Comparison of ENCODE assay signal across 21 cellular contexts in genomic region chr9:136422876-136423275, GRCh38. TPM values are rescaled to one million over a fixed set of nuclear protein-coding genes. Genes with fewer than 3 reads are reported as not detected.
DNase-seq lines count a peak whose midpoint lies in the region; ATAC-seq, FAIRE-seq and TF ChIP-seq lines count a peak whose summit lies in the region.
"Had no signal": no experiment of that assay in that cellular context is flagged by ENCODE, and none has a peak within 500 bp of the region (broad histone marks: within the 10 kb centered on the region; RNA-seq: fewer than 3 reads in every experiment).

No MANE protein-coding gene starts in this region.

- no peak for FAIRE-seq in HepG2 (lab: Jason Lieb, UNC)
- FAIRE-seq: GM12878, GM19239, H54, HTR-8/SVneo had no signal

- WGBS in HepG2 (ENCODE audit: low lambda C conversion rate), result 98% methylated on average over 26 of the region's 26 CpGs
- 96% methylated on average over 5 of the region's 26 CpGs for WGBS in right lobe of liver (ENCODE audit: insufficient coverage, low coverage, low lambda C conversion rate, missing lambda C conversion rate)
- WGBS in neuronal stem cell (ENCODE audit: extremely low coverage in 2 of 2, insufficient read length in 2 of 2, insufficient replicate concordance in 1 of 2), 2 donors, result no CpG with 5 or more reads among the region's 26 CpGs

- H3K9me3 ChIP-seq in HepG2 (ENCODE audit: low read length) (no peaks in the 10 kb centered on the region), right lobe of liver (no peaks in the 10 kb centered on the region), RWPE2 (ENCODE audit: severe bottlenecking) (no peaks in the 10 kb centered on the region), neuronal stem cell (replicated peaks in 1 of 2; ENCODE audit: control insufficient read depth in 2 of 2, insufficient read depth in 1 of 2, low read depth in 1 of 2, low read length in 2 of 2) (no peaks in the 10 kb centered on the region)
- H3K9me3 ChIP-seq: BLaER1 treated with 17β-estradiol and CSF1 and Interleukin-3, amounts not matched to agents 10 nM and 100 nM had no signal

- no peaks in the 10 kb centered on the region for H3K79me2 ChIP-seq in HepG2 (ENCODE audit: insufficient read depth, low read length)

- H2BK5ac ChIP-seq in neuronal stem cell (ENCODE audit: low read length), result no peak overlapping the region

- no peak overlapping the region for H4K91ac ChIP-seq in neuronal stem cell (ENCODE audit: low read depth, low read length, poor library complexity)

- no peak for DNase-seq in HepG2 (ENCODE audit: low spot score)
- DNase-seq in right lobe of liver, result no peak
- peak; percentile 49 for DNase-seq in RWPE2 (ENCODE audit: low spot score)
- no peak for DNase-seq in neuronal stem cell (ENCODE audit: low spot score)
- DNase-seq: CD4-positive, CD25-positive, alpha-beta regulatory T cell; CD8-positive, alpha-beta memory T cell; COR-L47; DMS 273 treated with DMSO at 0.1 percent for 48 hours; DMS53; DND-41; EL; HCEC 1CT; KG1 had no signal

- H3K36me3 ChIP-seq in HepG2 (replicated peaks in 1 of 2; ENCODE audit: control insufficient read depth in 1 of 2, insufficient read depth in 2 of 2, low read length in 2 of 2) (peaks cover 27 to 53% of the 10 kb centered on the region in 2 experiments; a peak in 4 of 5 replicates), right lobe of liver (peaks cover 0 to 67% (median 33%) of the 10 kb centered on the region in 4 donors), RWPE2 (ENCODE audit: low read depth) (peaks cover 63% of the 10 kb centered on the region), neuronal stem cell (replicated peaks in 1 of 2; ENCODE audit: control insufficient read depth in 2 of 2, insufficient read depth in 2 of 2, low read length in 2 of 2) (peaks cover 48 to 76% of the 10 kb centered on the region in 2 donors)

- H3K27ac ChIP-seq in HepG2 (ENCODE audit: extremely low read length, insufficient read depth, low read length) (no peak overlapping the region), right lobe of liver (no peak overlapping the region), RWPE2 (ENCODE audit: poor library complexity, severe bottlenecking) (no peak overlapping the region), neuronal stem cell (replicated peaks; ENCODE audit: low read length) (no peak overlapping the region)

- H3K9ac ChIP-seq in HepG2 (ENCODE audit: insufficient read depth, low read depth, low read length) (no peak overlapping the region), neuronal stem cell (ENCODE audit: low read depth, low read length, poor library complexity) (peak overlapping the region; percentile 74)

- no peak overlapping the region for H2BK12ac ChIP-seq in neuronal stem cell (ENCODE audit: low read length)

- intact Hi-C loops in HepG2 (cut with micrococcal nuclease; ENCODE audit: unreplicated experiment), result no loop called here
- intact Hi-C loops in right lobe of liver (cut with DNase I), result no loop called here

- CTCF ChIA-PET in HepG2 (lab: Yijun Ruan, JAX; ENCODE audit: low intra/inter-chr PET ratio, low total read pairs), result no interaction called here

- no peak overlapping the region for H4K8ac ChIP-seq in neuronal stem cell (ENCODE audit: low read depth, low read length)

- no peak overlapping the region for H2BK15ac ChIP-seq in neuronal stem cell (ENCODE audit: low read length)

- no peak for TF ChIP-seq POLR2A in HepG2 (IDR thresholded peaks at IDR 0.05; ENCODE audit: insufficient read depth in 1 of 2, low read depth in 2 of 2, low read length in 2 of 2)
- no peak for TF ChIP-seq POLR2A in right lobe of liver (IDR thresholded peaks at IDR 0.05)

- H3K18ac ChIP-seq in neuronal stem cell (ENCODE audit: low read length), result no peak overlapping the region

- no peak overlapping the region for H3K14ac ChIP-seq in neuronal stem cell (ENCODE audit: low read length)

- TF ChIP-seq EP300 in HepG2 (IDR thresholded peaks at IDR 0.05; ENCODE audit: low read depth in 2 of 2, low read length in 2 of 2) (no peak), HepG2 (CRISPR knock-in tag; IDR thresholded peaks at IDR 0.05; ENCODE audit: borderline replicate concordance) (no peak)

- H4K20me1 ChIP-seq in HepG2 (ENCODE audit: insufficient read depth, low read length), result no peaks in the 10 kb centered on the region

- no peak overlapping the region for H2AK5ac ChIP-seq in neuronal stem cell (ENCODE audit: low read depth, low read length)

- H3K23ac ChIP-seq in neuronal stem cell (ENCODE audit: low read depth, low read length, poor library complexity), result peak overlapping the region; percentile 57

- no peak overlapping the region for H3K4me3 ChIP-seq in HepG2 (replicated peaks in 1 of 3; ENCODE audit: insufficient read depth in 1 of 3, low read depth in 2 of 3, low read length in 3 of 3)
- H3K4me3 ChIP-seq in right lobe of liver, result no peak overlapping the region
- no peak overlapping the region for H3K4me3 ChIP-seq in RWPE2 (ENCODE audit: severe bottlenecking)
- no peak overlapping the region for H3K4me3 ChIP-seq in neuronal stem cell (ENCODE audit: low read length in 2 of 2)
- H3K4me3 ChIP-seq: BLaER1 treated with 17β-estradiol and CSF1 and Interleukin-3, amounts not matched to agents 10 nM and 100 nM; GM12878; GM23338 had no signal

- H2AFZ ChIP-seq in HepG2 (ENCODE audit: low read length), result no peak overlapping the region
- H2AFZ ChIP-seq in neuronal stem cell (ENCODE audit: low read length), result no peak overlapping the region
- H2AFZ ChIP-seq: GM23338 had no signal

- H3K4me2 ChIP-seq in HepG2 (ENCODE audit: low read depth, low read length), result no peak overlapping the region
- no peak overlapping the region for H3K4me2 ChIP-seq in neuronal stem cell (ENCODE audit: insufficient read depth, low read length, poor library complexity, severe bottlenecking)
- H3K4me2 ChIP-seq: GM23338 had no signal

- no peak for TF ChIP-seq CTCF in HepG2 (CRISPR knock-in tag; IDR thresholded peaks at IDR 0.05)
- no peak for TF ChIP-seq CTCF in right lobe of liver (IDR thresholded peaks at IDR 0.05)
- no peak for TF ChIP-seq CTCF in RWPE2 (IDR thresholded peaks at IDR 0.05; ENCODE audit: poor library complexity, severe bottlenecking)

- POLR2A ChIA-PET in HepG2 (lab: Yijun Ruan, JAX), result no interaction called here

- H2BK120ac ChIP-seq in neuronal stem cell (ENCODE audit: low read depth, low read length), result no peak overlapping the region

- no peak for TF ChIP-seq RAD21 in HepG2 (CRISPR knock-in tag; IDR thresholded peaks at IDR 0.05)

- no peak overlapping the region for H3K4ac ChIP-seq in neuronal stem cell (ENCODE audit: low read length)

- ATAC-seq in HepG2 (no peak), right lobe of liver (no peak), RWPE2 (ENCODE audit: low read depth) (no peak), HG02798 (IDR thresholded peaks at IDR 0.05; ENCODE audit: poor library complexity, unreplicated experiment) (no peak), GM21737 (IDR thresholded peaks at IDR 0.05; ENCODE audit: unreplicated experiment) (no peak)
- ATAC-seq: GM12878, GM23338 had no signal

- BruUV-seq in HepG2 (replicated peaks; lab: Mats Ljungman, UMichigan), result no TSS peak

- H3K27me3 ChIP-seq in HepG2 (ENCODE audit: control insufficient read depth in 1 of 2, insufficient read depth in 2 of 2, low read length in 2 of 2), result no peaks in the 10 kb centered on the region
- H3K27me3 ChIP-seq in right lobe of liver, result no peaks in the 10 kb centered on the region
- no peaks in the 10 kb centered on the region for H3K27me3 ChIP-seq in RWPE2 (ENCODE audit: insufficient read depth, poor library complexity, severe bottlenecking)
- H3K27me3 ChIP-seq in neuronal stem cell (ENCODE audit: control insufficient read depth in 3 of 3, insufficient read depth in 3 of 3, low read depth in 1 of 3, low read length in 3 of 3), result no peaks in the 10 kb centered on the region
- H3K27me3 ChIP-seq: BLaER1 treated with 17β-estradiol and CSF1 and Interleukin-3, amounts not matched to agents 10 nM and 100 nM had no signal

- H3K79me1 ChIP-seq in neuronal stem cell (ENCODE audit: low read depth, low read length), result peaks cover 4% of the 10 kb centered on the region

- in situ Hi-C loops in HepG2 (cut with HindIII; ENCODE audit: extremely low pct_ligation_motif_present, low pct_unique_long_range_greater_than_20kb), result no loop called here

- no peaks in the 10 kb centered on the region for H3K4me1 ChIP-seq in HepG2 (ENCODE audit: insufficient read depth, low read length)
- peaks cover 0 to 1% (median under 1%) of the 10 kb centered on the region in 4 donors for H3K4me1 ChIP-seq in right lobe of liver
- H3K4me1 ChIP-seq in RWPE2 (ENCODE audit: insufficient read depth, poor library complexity, severe bottlenecking), result no peaks in the 10 kb centered on the region
- no peaks in the 10 kb centered on the region for H3K4me1 ChIP-seq in neuronal stem cell (ENCODE audit: control insufficient read depth in 2 of 2, insufficient read depth in 1 of 2, low read depth in 1 of 2, low read length in 2 of 2)

RNA-seq across cellular contexts. Expression of gene PMPCA, which starts 12.4 kb away (rescaled TPM):
- 75.7 and 88.4 TPM in 2 replicates for total RNA-seq in HepG2 (2016; rRNA removed; fragmentation: Illumina TruSeq; extraction: Trizol)
- total RNA-seq in HepG2 (2016; cell fraction: cytosol; rRNA removed; fragmentation: Illumina TruSeq; extraction: Trizol; ENCODE audit: low read depth), result 14.1 and 15.7 TPM in 2 replicates
- total RNA-seq in HepG2 (2016; cell fraction: insoluble cytoplasmic fraction; rRNA removed; fragmentation: Illumina TruSeq; extraction: Trizol), result 70.5 and 92.4 TPM in 2 replicates
- total RNA-seq in HepG2 (2016; cell fraction: membrane; rRNA removed; fragmentation: Illumina TruSeq; extraction: Trizol), result 21.9 and 22.0 TPM in 2 replicates
- total RNA-seq in HepG2 (2016; cell fraction: nucleus; rRNA removed; fragmentation: Illumina TruSeq; extraction: Trizol), result 58.2 and 62.3 TPM in 2 replicates
- polyA plus RNA-seq in HepG2 (2011; rRNA removed), result 70.2 and 80.2 TPM in 2 replicates
- polyA plus RNA-seq in HepG2 (2011; cell fraction: cytosol; rRNA removed), result 44.9 and 55.2 TPM in 2 replicates
- 206 and 222 TPM in 2 replicates for polyA plus RNA-seq in HepG2 (2011; cell fraction: nucleus; rRNA removed)
- 41.5 and 108 TPM in 2 replicates for polyA plus RNA-seq in HepG2 (2012)
- 10.1 and 10.7 TPM in 2 replicates for polyA plus RNA-seq in HepG2 (2016; cell fraction: cytosol; fragmentation: Illumina TruSeq; extraction: Trizol; ENCODE audit: low read depth)
- 86.9 and 90.6 TPM in 2 replicates for polyA plus RNA-seq in HepG2 (2016; cell fraction: insoluble cytoplasmic fraction; fragmentation: Illumina TruSeq; extraction: Trizol; ENCODE audit: low read depth)
- polyA plus RNA-seq in HepG2 (2016; cell fraction: membrane; fragmentation: Illumina TruSeq; extraction: Trizol; ENCODE audit: low read depth), result 13.3 and 15.7 TPM in 2 replicates
- polyA plus RNA-seq in HepG2 (2016; cell fraction: nucleus; fragmentation: Illumina TruSeq; extraction: Trizol; ENCODE audit: insufficient read depth, low read depth), result 114 and 129 TPM in 2 replicates
- polyA minus RNA-seq in HepG2 (2011; rRNA and poly(A)+ RNA removed; ENCODE audit: low replicate concordance), result 57.2 and 74.5 TPM in 2 replicates
- polyA minus RNA-seq in HepG2 (2011; cell fraction: cytosol; rRNA and poly(A)+ RNA removed), result 22.3 and 23.8 TPM in 2 replicates
- polyA minus RNA-seq in HepG2 (2011; cell fraction: nucleus; rRNA and poly(A)+ RNA removed), result 42.0 and 54.2 TPM in 2 replicates
- total RNA-seq in right lobe of liver, result 10 to 100 TPM; 49.6 to 64.9 (median 52.8) TPM
- 37.1 TPM for polyA plus RNA-seq in neuronal stem cell (2013, experiment 1 of 2)
- 37.8 TPM for polyA plus RNA-seq in neuronal stem cell (2013, experiment 2 of 2)

RNA-seq across cellular contexts. Expression of gene ENTR1, which starts 12.5 kb away (rescaled TPM):
- total RNA-seq in HepG2 (2016; rRNA removed; fragmentation: Illumina TruSeq; extraction: Trizol) (56.6 and 76.4 TPM in 2 replicates), right lobe of liver (10 to 100 TPM; 27.9 to 53.5 (median 35.4) TPM)
- total RNA-seq in HepG2 (2016; cell fraction: cytosol; rRNA removed; fragmentation: Illumina TruSeq; extraction: Trizol; ENCODE audit: low read depth), result 47.6 and 52.6 TPM in 2 replicates
- 51.9 and 75.7 TPM in 2 replicates for total RNA-seq in HepG2 (2016; cell fraction: insoluble cytoplasmic fraction; rRNA removed; fragmentation: Illumina TruSeq; extraction: Trizol)
- 90.1 and 92.9 TPM in 2 replicates for total RNA-seq in HepG2 (2016; cell fraction: membrane; rRNA removed; fragmentation: Illumina TruSeq; extraction: Trizol)
- 59.2 and 73.6 TPM in 2 replicates for total RNA-seq in HepG2 (2016; cell fraction: nucleus; rRNA removed; fragmentation: Illumina TruSeq; extraction: Trizol)
- polyA plus RNA-seq in HepG2 (2011; rRNA removed), result 70.1 and 84.2 TPM in 2 replicates
- 35.5 and 40.6 TPM in 2 replicates for polyA plus RNA-seq in HepG2 (2011; cell fraction: cytosol; rRNA removed)
- polyA plus RNA-seq in HepG2 (2011; cell fraction: nucleus; rRNA removed), result 236 and 246 TPM in 2 replicates
- 48.1 and 65.0 TPM in 2 replicates for polyA plus RNA-seq in HepG2 (2012)
- 47.0 and 48.8 TPM in 2 replicates for polyA plus RNA-seq in HepG2 (2016; cell fraction: cytosol; fragmentation: Illumina TruSeq; extraction: Trizol; ENCODE audit: low read depth)
- 57.5 and 58.8 TPM in 2 replicates for polyA plus RNA-seq in HepG2 (2016; cell fraction: insoluble cytoplasmic fraction; fragmentation: Illumina TruSeq; extraction: Trizol; ENCODE audit: low read depth)
- 70.9 TPM in 2 replicates for polyA plus RNA-seq in HepG2 (2016; cell fraction: membrane; fragmentation: Illumina TruSeq; extraction: Trizol; ENCODE audit: low read depth)
- polyA plus RNA-seq in HepG2 (2016; cell fraction: nucleus; fragmentation: Illumina TruSeq; extraction: Trizol; ENCODE audit: insufficient read depth, low read depth), result 178 and 194 TPM in 2 replicates
- 57.8 and 122 TPM in 2 replicates for polyA minus RNA-seq in HepG2 (2011; rRNA and poly(A)+ RNA removed; ENCODE audit: low replicate concordance)
- polyA minus RNA-seq in HepG2 (2011; cell fraction: cytosol; rRNA and poly(A)+ RNA removed), result 17.6 and 22.7 TPM in 2 replicates
- 46.1 and 48.1 TPM in 2 replicates for polyA minus RNA-seq in HepG2 (2011; cell fraction: nucleus; rRNA and poly(A)+ RNA removed)
- 53.7 TPM for polyA plus RNA-seq in neuronal stem cell (2013, experiment 1 of 2)
- polyA plus RNA-seq in neuronal stem cell (2013, experiment 2 of 2), result 51.2 TPM

RNA-seq across cellular contexts. Expression of gene INPP5E, which starts 16.8 kb away (rescaled TPM):
- total RNA-seq in HepG2 (2016; rRNA removed; fragmentation: Illumina TruSeq; extraction: Trizol) (3.0 and 5.5 TPM in 2 replicates), right lobe of liver (1 to 10 TPM; 5.9 to 7.6 (median 6.0) TPM)
- 0.91 and 1.3 TPM in 2 replicates for total RNA-seq in HepG2 (2016; cell fraction: cytosol; rRNA removed; fragmentation: Illumina TruSeq; extraction: Trizol; ENCODE audit: low read depth)
- 2.7 and 5.4 TPM in 2 replicates for total RNA-seq in HepG2 (2016; cell fraction: insoluble cytoplasmic fraction; rRNA removed; fragmentation: Illumina TruSeq; extraction: Trizol)
- 3.3 and 3.4 TPM in 2 replicates for total RNA-seq in HepG2 (2016; cell fraction: membrane; rRNA removed; fragmentation: Illumina TruSeq; extraction: Trizol)
- 5.6 and 6.0 TPM in 2 replicates for total RNA-seq in HepG2 (2016; cell fraction: nucleus; rRNA removed; fragmentation: Illumina TruSeq; extraction: Trizol)
- 5.5 and 7.5 TPM in 2 replicates for polyA plus RNA-seq in HepG2 (2011; rRNA removed)
- 3.2 and 4.1 TPM in 2 replicates for polyA plus RNA-seq in HepG2 (2011; cell fraction: cytosol; rRNA removed)
- 45.5 and 51.1 TPM in 2 replicates for polyA plus RNA-seq in HepG2 (2011; cell fraction: nucleus; rRNA removed)
- polyA plus RNA-seq in HepG2 (2012), result 3.7 and 5.4 TPM in 2 replicates
- 0.89 and 1.0 TPM in 2 replicates for polyA plus RNA-seq in HepG2 (2016; cell fraction: cytosol; fragmentation: Illumina TruSeq; extraction: Trizol; ENCODE audit: low read depth)
- polyA plus RNA-seq in HepG2 (2016; cell fraction: insoluble cytoplasmic fraction; fragmentation: Illumina TruSeq; extraction: Trizol; ENCODE audit: low read depth), result 4.0 and 5.3 TPM in 2 replicates
- 2.6 and 3.1 TPM in 2 replicates for polyA plus RNA-seq in HepG2 (2016; cell fraction: membrane; fragmentation: Illumina TruSeq; extraction: Trizol; ENCODE audit: low read depth)
- 22.1 and 22.8 TPM in 2 replicates for polyA plus RNA-seq in HepG2 (2016; cell fraction: nucleus; fragmentation: Illumina TruSeq; extraction: Trizol; ENCODE audit: insufficient read depth, low read depth)
- 5.4 and 5.9 TPM in 2 replicates for polyA minus RNA-seq in HepG2 (2011; rRNA and poly(A)+ RNA removed; ENCODE audit: low replicate concordance)
- polyA minus RNA-seq in HepG2 (2011; cell fraction: cytosol; rRNA and poly(A)+ RNA removed), result 2.7 and 3.1 TPM in 2 replicates
- 5.8 and 7.5 TPM in 2 replicates for polyA minus RNA-seq in HepG2 (2011; cell fraction: nucleus; rRNA and poly(A)+ RNA removed)
- polyA plus RNA-seq in neuronal stem cell (2013, experiment 1 of 2), result 17.9 TPM
- 17.2 TPM for polyA plus RNA-seq in neuronal stem cell (2013, experiment 2 of 2)

RNA-seq across cellular contexts. Expression of gene SNAPC4, which starts 22.9 kb away (rescaled TPM):
- 4.3 and 6.0 TPM in 2 replicates for total RNA-seq in HepG2 (2016; rRNA removed; fragmentation: Illumina TruSeq; extraction: Trizol)
- total RNA-seq in HepG2 (2016; cell fraction: cytosol; rRNA removed; fragmentation: Illumina TruSeq; extraction: Trizol; ENCODE audit: low read depth), result 0.51 and 0.88 TPM in 2 replicates
- 3.9 and 6.1 TPM in 2 replicates for total RNA-seq in HepG2 (2016; cell fraction: insoluble cytoplasmic fraction; rRNA removed; fragmentation: Illumina TruSeq; extraction: Trizol)
- total RNA-seq in HepG2 (2016; cell fraction: membrane; rRNA removed; fragmentation: Illumina TruSeq; extraction: Trizol), result 1.5 TPM in 2 replicates
- 7.0 and 9.4 TPM in 2 replicates for total RNA-seq in HepG2 (2016; cell fraction: nucleus; rRNA removed; fragmentation: Illumina TruSeq; extraction: Trizol)
- polyA plus RNA-seq in HepG2 (2011; rRNA removed), result 2.0 and 3.3 TPM in 2 replicates
- polyA plus RNA-seq in HepG2 (2011; cell fraction: cytosol; rRNA removed), result 1.0 and 1.7 TPM in 2 replicates
- polyA plus RNA-seq in HepG2 (2011; cell fraction: nucleus; rRNA removed), result 20.5 and 27.4 TPM in 2 replicates
- polyA plus RNA-seq in HepG2 (2012), result 3.3 TPM in 2 replicates
- polyA plus RNA-seq in HepG2 (2016; cell fraction: cytosol; fragmentation: Illumina TruSeq; extraction: Trizol; ENCODE audit: low read depth), result 0.61 and 0.67 TPM in 2 replicates
- polyA plus RNA-seq in HepG2 (2016; cell fraction: insoluble cytoplasmic fraction; fragmentation: Illumina TruSeq; extraction: Trizol; ENCODE audit: low read depth), result 3.3 and 4.8 TPM in 2 replicates
- polyA plus RNA-seq in HepG2 (2016; cell fraction: membrane; fragmentation: Illumina TruSeq; extraction: Trizol; ENCODE audit: low read depth), result 1.2 and 1.3 TPM in 2 replicates
- 37.0 and 38.1 TPM in 2 replicates for polyA plus RNA-seq in HepG2 (2016; cell fraction: nucleus; fragmentation: Illumina TruSeq; extraction: Trizol; ENCODE audit: insufficient read depth, low read depth)
- 1.5 and 5.2 TPM in 2 replicates for polyA minus RNA-seq in HepG2 (2011; rRNA and poly(A)+ RNA removed; ENCODE audit: low replicate concordance)
- 0.53 and 1.1 TPM in 2 replicates for polyA minus RNA-seq in HepG2 (2011; cell fraction: cytosol; rRNA and poly(A)+ RNA removed)
- polyA minus RNA-seq in HepG2 (2011; cell fraction: nucleus; rRNA and poly(A)+ RNA removed), result 6.3 and 6.8 TPM in 2 replicates
- 1 to 10 TPM; 3.8 to 6.5 (median 5.4) TPM for total RNA-seq in right lobe of liver
- 7.2 TPM for polyA plus RNA-seq in neuronal stem cell (2013, experiment 1 of 2)
- 7.1 TPM for polyA plus RNA-seq in neuronal stem cell (2013, experiment 2 of 2)

RNA-seq across cellular contexts. Expression of gene CARD9, which starts 49.4 kb away (rescaled TPM):
- total RNA-seq in HepG2 (2016; rRNA removed; fragmentation: Illumina TruSeq; extraction: Trizol), result 3.6 and 7.4 TPM in 2 replicates
- total RNA-seq in HepG2 (2016; cell fraction: cytosol; rRNA removed; fragmentation: Illumina TruSeq; extraction: Trizol; ENCODE audit: low read depth), result 2.1 TPM in 2 replicates
- total RNA-seq in HepG2 (2016; cell fraction: insoluble cytoplasmic fraction; rRNA removed; fragmentation: Illumina TruSeq; extraction: Trizol), result 3.4 and 7.7 TPM in 2 replicates
- total RNA-seq in HepG2 (2016; cell fraction: membrane; rRNA removed; fragmentation: Illumina TruSeq; extraction: Trizol), result 1.7 and 2.5 TPM in 2 replicates
- 7.9 and 8.9 TPM in 2 replicates for total RNA-seq in HepG2 (2016; cell fraction: nucleus; rRNA removed; fragmentation: Illumina TruSeq; extraction: Trizol)
- 3.3 and 7.2 TPM in 2 replicates for polyA plus RNA-seq in HepG2 (2011; rRNA removed)
- polyA plus RNA-seq in HepG2 (2011; cell fraction: cytosol; rRNA removed), result 1.3 and 2.2 TPM in 2 replicates
- 51.0 and 60.5 TPM in 2 replicates for polyA plus RNA-seq in HepG2 (2011; cell fraction: nucleus; rRNA removed)
- polyA plus RNA-seq in HepG2 (2012), result 2.6 and 4.5 TPM in 2 replicates
- 0.79 and 1.0 TPM in 2 replicates for polyA plus RNA-seq in HepG2 (2016; cell fraction: cytosol; fragmentation: Illumina TruSeq; extraction: Trizol; ENCODE audit: low read depth)
- 2.6 and 5.2 TPM in 2 replicates for polyA plus RNA-seq in HepG2 (2016; cell fraction: insoluble cytoplasmic fraction; fragmentation: Illumina TruSeq; extraction: Trizol; ENCODE audit: low read depth)
- 0.66 and 0.74 TPM in 2 replicates for polyA plus RNA-seq in HepG2 (2016; cell fraction: membrane; fragmentation: Illumina TruSeq; extraction: Trizol; ENCODE audit: low read depth)
- 23.4 and 24.3 TPM in 2 replicates for polyA plus RNA-seq in HepG2 (2016; cell fraction: nucleus; fragmentation: Illumina TruSeq; extraction: Trizol; ENCODE audit: insufficient read depth, low read depth)
- 2.0 and 6.6 TPM in 2 replicates for polyA minus RNA-seq in HepG2 (2011; rRNA and poly(A)+ RNA removed; ENCODE audit: low replicate concordance)
- polyA minus RNA-seq in HepG2 (2011; cell fraction: cytosol; rRNA and poly(A)+ RNA removed), result 0.62 and 0.99 TPM in 2 replicates
- polyA minus RNA-seq in HepG2 (2011; cell fraction: nucleus; rRNA and poly(A)+ RNA removed), result 8.3 and 8.4 TPM in 2 replicates
- total RNA-seq in right lobe of liver, result 1 to 10 TPM in 3 of 6 experiments, under 1 TPM in 3; 0.48 to 1.6 (median 1.1) TPM
- 0.14 TPM for polyA plus RNA-seq in neuronal stem cell (2013, experiment 1 of 2)
- 0.17 TPM for polyA plus RNA-seq in neuronal stem cell (2013, experiment 2 of 2)
- polyA plus RNA-seq: CD8-positive, alpha-beta memory T cell had no signal
